Comparison of ENCODE assay signal across 12 cellular contexts in genomic region chr1:152777510-152778137, GRCh38. TPM values are rescaled to one million over a fixed set of nuclear protein-coding genes. Genes with fewer than 3 reads are reported as not detected.
A peak's percentile ranks its signal among the peaks of the same experiment; 100 is the strongest.
DNase-seq lines count a peak whose midpoint lies in the region; ATAC-seq and TF ChIP-seq lines count a peak whose summit lies in the region.
"Had no signal": no experiment of that assay in that cellular context is flagged by ENCODE, and none has a peak within 500 bp of the region (broad histone marks: within the 10 kb centered on the region; RNA-seq: fewer than 3 reads in every experiment).

No MANE protein-coding gene starts in this region.

- no peak overlapping the region for H3K4me3 Mint-ChIP-seq in stimulated activated effector memory CD8-positive, alpha-beta T cell treated with anti-CD3 and anti-CD28 coated beads, Interleukin-12 subunit alpha, Interleukin-12 subunit beta, amount 100 ng/mL, for 72 hours
- H3K4me3 Mint-ChIP-seq: nephron progenitor cell, type B pancreatic cell had no signal

- H3K9me3 ChIP-seq in effector memory CD4-positive, alpha-beta T cell (ENCODE audit: control insufficient read depth, low read length) = no peaks in the 10 kb centered on the region
- H3K9me3 ChIP-seq: SJCRH30 had no signal

- ATAC-seq in stimulated activated effector memory CD8-positive, alpha-beta T cell treated with anti-CD3 and anti-CD28 coated beads, Interleukin-12 subunit alpha, Interleukin-12 subunit beta, amount 100 ng/mL, for 72 hours = no peak

- no peaks in the 10 kb centered on the region for H3K9me3 Mint-ChIP-seq in stimulated activated effector memory CD8-positive, alpha-beta T cell treated with anti-CD3 and anti-CD28 coated beads, Interleukin-12 subunit alpha, Interleukin-12 subunit beta, amount 100 ng/mL, for 72 hours

- H3K36me3 ChIP-seq in effector memory CD4-positive, alpha-beta T cell (ENCODE audit: control insufficient read depth, insufficient read depth, low read length) = no peaks in the 10 kb centered on the region
- H3K36me3 ChIP-seq: SJCRH30 had no signal

- peak; percentile 61 for TF ChIP-seq CTCF in GM12865 (IDR thresholded peaks at IDR 0.05; ENCODE audit: insufficient read depth, low read depth, low read length, missing control alignments)

- DNase-seq in COLO829 (ENCODE audit: low spot score) = peak; percentile 54
- DNase-seq in GM12865 (ENCODE audit: low read depth) = peak; percentile 40
- DNase-seq in NCI-H460 (ENCODE audit: extremely low read depth, low read depth) = peak; percentile 18
- peak; percentile 6 to 34 for DNase-seq in erythroblast (lab: John Stamatoyannopoulos, UW)
- no peak for DNase-seq in stimulated activated effector memory CD8-positive, alpha-beta T cell treated with anti-CD3 and anti-CD28 coated beads, Interleukin-12 subunit alpha, Interleukin-12 subunit beta, amount 100 ng/mL, for 72 hours (ENCODE audit: low spot score in 2 of 2)
- no peak for DNase-seq in effector memory CD4-positive, alpha-beta T cell
- DNase-seq in NCI-H774 (lab: John Stamatoyannopoulos, UW) = no peak
- no peak for DNase-seq in activated gamma-delta T cell treated with Interleukin-2 at 50 U/mL for 16 hours
- DNase-seq: nephron progenitor cell had no signal

- H3K27ac ChIP-seq in effector memory CD4-positive, alpha-beta T cell (ENCODE audit: insufficient read depth, low read length, poor library complexity, severe bottlenecking) = no peak overlapping the region
- H3K27ac ChIP-seq: SJCRH30 had no signal

- peaks cover 4% of the 10 kb centered on the region for H3K27me3 ChIP-seq in effector memory CD4-positive, alpha-beta T cell (replicated peaks; ENCODE audit: control insufficient read depth, insufficient read depth, low read length, poor library complexity, severe bottlenecking)
- H3K27me3 ChIP-seq: SJCRH30 had no signal

- no peak overlapping the region for H3K27ac Mint-ChIP-seq in stimulated activated effector memory CD8-positive, alpha-beta T cell treated with anti-CD3 and anti-CD28 coated beads, Interleukin-12 subunit alpha, Interleukin-12 subunit beta, amount 100 ng/mL, for 72 hours
- H3K27ac Mint-ChIP-seq: nephron progenitor cell, type B pancreatic cell had no signal

- no peaks in the 10 kb centered on the region for H3K4me1 ChIP-seq in effector memory CD4-positive, alpha-beta T cell (ENCODE audit: control insufficient read depth, insufficient read depth, low read length, poor library complexity, severe bottlenecking)
- H3K4me1 ChIP-seq: SJCRH30 had no signal

- H3K4me3 ChIP-seq in GM12865 (ENCODE audit: low read depth, low read length) = no peak overlapping the region
- no peak overlapping the region for H3K4me3 ChIP-seq in effector memory CD4-positive, alpha-beta T cell (ENCODE audit: insufficient read depth, low read depth, low read length, poor library complexity, severe bottlenecking)
- H3K4me3 ChIP-seq: SJCRH30 had no signal

- no peaks in the 10 kb centered on the region for H3K36me3 Mint-ChIP-seq in stimulated activated effector memory CD8-positive, alpha-beta T cell treated with anti-CD3 and anti-CD28 coated beads, Interleukin-12 subunit alpha, Interleukin-12 subunit beta, amount 100 ng/mL, for 72 hours
- H3K36me3 Mint-ChIP-seq: type B pancreatic cell had no signal

- TF ChIP-seq POLR2A in erythroblast (IDR thresholded peaks at IDR 0.05; ENCODE audit: low read length) = no peak

- H3K4me1 Mint-ChIP-seq in stimulated activated effector memory CD8-positive, alpha-beta T cell treated with anti-CD3 and anti-CD28 coated beads, Interleukin-12 subunit alpha, Interleukin-12 subunit beta, amount 100 ng/mL, for 72 hours = no peaks in the 10 kb centered on the region
- H3K4me1 Mint-ChIP-seq: nephron progenitor cell had no signal

RNA-seq across cellular contexts. Expression of gene LCE1F, which starts 2.7 kb away (rescaled TPM):
- not detected in 2 replicates for total RNA-seq in NCI-H460 (2014; rRNA removed; shearing (Covaris generic))
- polyA plus RNA-seq in NCI-H460 (2014; cell fraction: nucleus; rRNA removed) = not detected in 2 replicates
- total RNA-seq: cerebellum, SJCRH30 had no signal

RNA-seq across cellular contexts. Expression of gene LCE1E, which starts 8.4 kb away (rescaled TPM):
- total RNA-seq in NCI-H460 (2014; rRNA removed; shearing (Covaris generic)) = not detected in 2 replicates
- polyA plus RNA-seq in NCI-H460 (2014; cell fraction: nucleus; rRNA removed) = not detected in 2 replicates
- total RNA-seq: cerebellum, SJCRH30 had no signal

RNA-seq across cellular contexts. Expression of gene LCE1D, which starts 18.9 kb away (rescaled TPM):
- not detected in 2 replicates for total RNA-seq in NCI-H460 (2014; rRNA removed; shearing (Covaris generic))
- not detected in 2 replicates for polyA plus RNA-seq in NCI-H460 (2014; cell fraction: nucleus; rRNA removed)
- total RNA-seq: cerebellum, SJCRH30 had no signal

RNA-seq across cellular contexts. Expression of gene KPRP, which starts 19.8 kb away (rescaled TPM):
- total RNA-seq in NCI-H460 (2014; rRNA removed; shearing (Covaris generic)) = not detected in 2 replicates
- polyA plus RNA-seq in NCI-H460 (2014; cell fraction: nucleus; rRNA removed) = not detected in 2 replicates
- total RNA-seq: cerebellum, SJCRH30 had no signal

RNA-seq across cellular contexts. Expression of gene LCE1C, which starts 28.8 kb away (rescaled TPM):
- not detected in 2 replicates for total RNA-seq in NCI-H460 (2014; rRNA removed; shearing (Covaris generic))
- not detected in 2 replicates for polyA plus RNA-seq in NCI-H460 (2014; cell fraction: nucleus; rRNA removed)
- total RNA-seq: cerebellum, SJCRH30 had no signal

Comparison
In these comparisons a context has a peak if more than half of its experiments do, and no peak if none do; other contexts are left out.
1. DNase-seq: peak in COLO829 (single experiment), GM12865 (single experiment), NCI-H460 (single experiment) and erythroblast (2 of 2); none in stimulated activated effector memory CD8-positive, alpha-beta T cell treated with anti-CD3 and anti-CD28 coated beads, Interleukin-12 subunit alpha, Interleukin-12 subunit beta, amount 100 ng/mL, for 72 hours (0 of 2), effector memory CD4-positive, alpha-beta T cell (0 of 3), NCI-H774 (single experiment) and activated gamma-delta T cell treated with Interleukin-2 at 50 U/mL for 16 hours (single experiment).